8 cellular contexts compared by ENCODE assay signal in the genomic region with DNA sequence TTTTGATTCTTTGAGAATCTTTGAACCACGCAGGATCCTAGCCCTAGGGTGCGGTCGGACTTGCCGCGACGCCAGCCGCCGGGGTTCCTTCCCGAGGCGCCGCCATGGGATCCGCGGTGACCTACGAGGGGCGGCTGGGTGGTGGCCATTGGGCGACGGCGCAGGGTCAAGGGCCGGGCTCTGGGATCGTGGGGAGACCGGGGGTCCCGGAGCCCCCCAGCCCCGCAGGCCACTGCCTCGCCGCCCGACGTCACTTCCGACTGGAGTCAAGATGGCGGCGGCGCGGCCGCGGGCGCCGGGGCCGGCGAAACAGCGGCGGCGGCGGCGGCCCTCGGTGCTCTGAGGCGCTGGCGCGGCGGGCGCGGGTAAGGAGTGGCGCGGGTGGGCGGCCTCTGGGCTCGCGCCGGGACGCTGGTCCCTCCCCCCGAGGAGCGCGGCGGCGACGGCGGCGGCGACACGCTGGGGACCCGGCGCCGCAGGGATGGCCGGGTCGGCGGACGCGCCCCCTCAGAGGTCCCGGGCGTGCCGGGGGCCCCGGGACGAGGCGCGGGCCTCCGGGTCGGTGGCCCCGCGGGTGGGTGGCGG. TPM values are rescaled to one million over a fixed set of nuclear protein-coding genes. Genes with fewer than 3 reads are reported as not detected.
DNase-seq lines count a peak whose midpoint lies in the region; ATAC-seq and TF ChIP-seq lines count a peak whose summit lies in the region.

A gene with protein sequence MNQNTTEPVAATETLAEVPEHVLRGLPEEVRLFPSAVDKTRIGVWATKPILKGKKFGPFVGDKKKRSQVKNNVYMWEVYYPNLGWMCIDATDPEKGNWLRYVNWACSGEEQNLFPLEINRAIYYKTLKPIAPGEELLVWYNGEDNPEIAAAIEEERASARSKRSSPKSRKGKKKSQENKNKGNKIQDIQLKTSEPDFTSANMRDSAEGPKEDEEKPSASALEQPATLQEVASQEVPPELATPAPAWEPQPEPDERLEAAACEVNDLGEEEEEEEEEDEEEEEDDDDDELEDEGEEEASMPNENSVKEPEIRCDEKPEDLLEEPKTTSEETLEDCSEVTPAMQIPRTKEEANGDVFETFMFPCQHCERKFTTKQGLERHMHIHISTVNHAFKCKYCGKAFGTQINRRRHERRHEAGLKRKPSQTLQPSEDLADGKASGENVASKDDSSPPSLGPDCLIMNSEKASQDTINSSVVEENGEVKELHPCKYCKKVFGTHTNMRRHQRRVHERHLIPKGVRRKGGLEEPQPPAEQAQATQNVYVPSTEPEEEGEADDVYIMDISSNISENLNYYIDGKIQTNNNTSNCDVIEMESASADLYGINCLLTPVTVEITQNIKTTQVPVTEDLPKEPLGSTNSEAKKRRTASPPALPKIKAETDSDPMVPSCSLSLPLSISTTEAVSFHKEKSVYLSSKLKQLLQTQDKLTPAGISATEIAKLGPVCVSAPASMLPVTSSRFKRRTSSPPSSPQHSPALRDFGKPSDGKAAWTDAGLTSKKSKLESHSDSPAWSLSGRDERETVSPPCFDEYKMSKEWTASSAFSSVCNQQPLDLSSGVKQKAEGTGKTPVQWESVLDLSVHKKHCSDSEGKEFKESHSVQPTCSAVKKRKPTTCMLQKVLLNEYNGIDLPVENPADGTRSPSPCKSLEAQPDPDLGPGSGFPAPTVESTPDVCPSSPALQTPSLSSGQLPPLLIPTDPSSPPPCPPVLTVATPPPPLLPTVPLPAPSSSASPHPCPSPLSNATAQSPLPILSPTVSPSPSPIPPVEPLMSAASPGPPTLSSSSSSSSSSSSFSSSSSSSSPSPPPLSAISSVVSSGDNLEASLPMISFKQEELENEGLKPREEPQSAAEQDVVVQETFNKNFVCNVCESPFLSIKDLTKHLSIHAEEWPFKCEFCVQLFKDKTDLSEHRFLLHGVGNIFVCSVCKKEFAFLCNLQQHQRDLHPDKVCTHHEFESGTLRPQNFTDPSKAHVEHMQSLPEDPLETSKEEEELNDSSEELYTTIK (N-terminal part only) (plus strand): TSS at position 253 of the 585 bp plus-strand sequence. CDS start 15,418 bp downstream, outside the sequence.

- intact Hi-C loops in esophagus muscularis mucosa (cut with DNase I) = loop anchor here (2.0 kb wide), 1 partner anchor 49 kb away; no protein-coding TSS in a partner anchor

- H3K36me3 Mint-ChIP-seq in HFFc6 (ENCODE audit: low read depth) (peaks cover 13% of the 10 kb centered on the region), naive B cell (peaks cover 6 to 14% of the 10 kb centered on the region in 2 donors)
- peaks cover 14 to 21% of the 10 kb centered on the region in 2 donors for H3K36me3 Mint-ChIP-seq in stimulated activated naive B cell treated with anti-CD40 and anti-IgM and Interleukin-4, amounts not matched to agents 10 μg/mL and 1 μg/mL and 100 μg/mL, for 72 hours

- no peaks in the 10 kb centered on the region for H3K9me3 ChIP-seq in esophagus muscularis mucosa

- TF ChIP-seq POLR2A in esophagus muscularis mucosa (IDR thresholded peaks at IDR 0.05; ENCODE audit: low read depth) = no peak

- H3K4me3 ChIP-seq in esophagus muscularis mucosa = peak within 1 kb of the TSS; percentile 69 to 90 (median 83)

- peaks cover 5 to 24% (median 19%) of the 10 kb centered on the region in 4 donors for H3K4me1 ChIP-seq in esophagus muscularis mucosa

- in situ Hi-C loops in GM13976 (cut with MboI; ENCODE audit: low sequenced_read_pairs, unreplicated experiment) = no loop called here

- peak within 1 kb of the TSS; percentile 88 for H3K27ac Mint-ChIP-seq in HFFc6
- peak within 1 kb of the TSS; percentile 97 to 100 (median 100) for H3K27ac Mint-ChIP-seq in naive B cell
- peak within 1 kb of the TSS; percentile 100 for H3K27ac Mint-ChIP-seq in stimulated activated naive B cell treated with anti-CD40 and anti-IgM and Interleukin-4, amounts not matched to agents 10 μg/mL and 1 μg/mL and 100 μg/mL, for 72 hours

- DNase-seq in GM13976 (ENCODE audit: low spot score) (peak; percentile 81), HFFc6 (no peak), NCI-H446 treated with DMSO at 0.1 percent for 48 hours (lab: John Stamatoyannopoulos, UW) (peak; percentile 13), esophagus muscularis mucosa (ENCODE audit: extremely low spot score) (no peak), naive B cell (peak; percentile 81), NOMO-1 (lab: John Stamatoyannopoulos, UW; ENCODE audit: unreplicated experiment in 2 of 2) (no peak)
- DNase-seq in activated T-cell treated with anti-CD3 and anti-CD28 coated beads, Interleukin-2, amount 50 U/mL, for 1 hour = peak; percentile 76
- DNase-seq in stimulated activated naive B cell treated with anti-CD40 and anti-IgM and Interleukin-4, amounts not matched to agents 10 μg/mL and 1 μg/mL and 100 μg/mL, for 72 hours = peak; percentile 62

- H3K9me3 Mint-ChIP-seq in HFFc6 (peaks cover 15% of the 10 kb centered on the region), naive B cell (peaks cover 0 to 9% (median 0%) of the 10 kb centered on the region in 7 donors)
- H3K9me3 Mint-ChIP-seq in stimulated activated naive B cell treated with anti-CD40 and anti-IgM and Interleukin-4, amounts not matched to agents 10 μg/mL and 1 μg/mL and 100 μg/mL, for 72 hours = peaks cover 0 to 2% of the 10 kb centered on the region in 2 donors

- peaks cover 1% of the 10 kb centered on the region; the same call in 1 of the 2 replicates for H3K27me3 Mint-ChIP-seq in HFFc6 (ENCODE audit: insufficient read depth)
- no peaks in the 10 kb centered on the region for H3K27me3 Mint-ChIP-seq in naive B cell
- no peaks in the 10 kb centered on the region for H3K27me3 Mint-ChIP-seq in stimulated activated naive B cell treated with anti-CD40 and anti-IgM and Interleukin-4, amounts not matched to agents 10 μg/mL and 1 μg/mL and 100 μg/mL, for 72 hours

- no peak for TF ChIP-seq EP300 in esophagus muscularis mucosa (IDR thresholded peaks at IDR 0.05)

- H3K27me3 ChIP-seq in esophagus muscularis mucosa = peaks cover 0 to 5% (median 0%) of the 10 kb centered on the region in 4 donors

- TF ChIP-seq CTCF in GM13976 (IDR thresholded peaks at IDR 0.05; ENCODE audit: borderline replicate concordance, control extremely low read depth, extremely low read depth, insufficient read depth, missing control alignments) = no peak
- TF ChIP-seq CTCF in HFFc6 (IDR thresholded peaks at IDR 0.05) = no peak
- no peak for TF ChIP-seq CTCF in esophagus muscularis mucosa (IDR thresholded peaks at IDR 0.05)

- H3K4me1 Mint-ChIP-seq in HFFc6 (ENCODE audit: low read depth) = peaks cover 17% of the 10 kb centered on the region
- H3K4me1 Mint-ChIP-seq in naive B cell = peaks cover 26 to 52% (median 41%) of the 10 kb centered on the region in 3 donors
- peaks cover 23 to 45% of the 10 kb centered on the region in 2 donors for H3K4me1 Mint-ChIP-seq in stimulated activated naive B cell treated with anti-CD40 and anti-IgM and Interleukin-4, amounts not matched to agents 10 μg/mL and 1 μg/mL and 100 μg/mL, for 72 hours

- WGBS in esophagus muscularis mucosa = 0% methylated on average over 5 of the region's 87 CpGs

- H3K36me3 ChIP-seq in esophagus muscularis mucosa = no peaks in the 10 kb centered on the region

- H3K4me3 Mint-ChIP-seq in HFFc6 = peak within 1 kb of the TSS; percentile 91
- peak within 1 kb of the TSS; percentile 93 to 99 (median 96) for H3K4me3 Mint-ChIP-seq in naive B cell
- H3K4me3 Mint-ChIP-seq in stimulated activated naive B cell treated with anti-CD40 and anti-IgM and Interleukin-4, amounts not matched to agents 10 μg/mL and 1 μg/mL and 100 μg/mL, for 72 hours = peak within 1 kb of the TSS; percentile 96 to 97

- peak within 1 kb of the TSS; percentile 89 to 95 (median 94) for H3K27ac ChIP-seq in esophagus muscularis mucosa (replicated peaks in 1 of 4)

- peak; percentile 40 to 48 for ATAC-seq in naive B cell (ENCODE audit: low read depth in 2 of 2)
- peak; percentile 45 to 53 for ATAC-seq in stimulated activated naive B cell treated with anti-CD40 and anti-IgM and Interleukin-4, amounts not matched to agents 10 μg/mL and 1 μg/mL and 100 μg/mL, for 72 hours (replicated peaks)

RNA-seq across cellular contexts. Expression of the gene that starts here (rescaled TPM):
- total RNA-seq in HFFc6 (2021; fragmentation: NEBNext Ultra II Directional; extraction: Animal tissue kit (Norgen Biotek cat#: 25700)) = 10 to 100 TPM; 20.9 to 26.9 (median 25.7) TPM
- total RNA-seq in esophagus muscularis mucosa = 10 to 100 TPM; 32.5 to 54.6 (median 44.2) TPM
- 10 to 100 TPM; 18.4 to 49.1 (median 35.3) TPM for polyA plus RNA-seq in naive B cell (ENCODE audit: low read depth in 6 of 6)

Comparison
In these comparisons a context has a peak if more than half of its experiments do, and no peak if none do; other contexts are left out.
1. DNase-seq: peak in GM13976 (single experiment), NCI-H446 treated with DMSO at 0.1 percent for 48 hours (single experiment), activated T-cell treated with anti-CD3 and anti-CD28 coated beads, Interleukin-2, amount 50 U/mL, for 1 hour (single experiment), naive B cell (single experiment) and stimulated activated naive B cell treated with anti-CD40 and anti-IgM and Interleukin-4, amounts not matched to agents 10 μg/mL and 1 μg/mL and 100 μg/mL, for 72 hours (single experiment); none in HFFc6 (single experiment), esophagus muscularis mucosa (single experiment) and NOMO-1 (0 of 2).
2. Peak in every context shown above with its lines, with median percentiles within 50 percentile points of each other: H3K27ac Mint-ChIP-seq and H3K4me3 Mint-ChIP-seq.